8 cellular contexts compared by ENCODE assay signal in the genomic region with DNA sequence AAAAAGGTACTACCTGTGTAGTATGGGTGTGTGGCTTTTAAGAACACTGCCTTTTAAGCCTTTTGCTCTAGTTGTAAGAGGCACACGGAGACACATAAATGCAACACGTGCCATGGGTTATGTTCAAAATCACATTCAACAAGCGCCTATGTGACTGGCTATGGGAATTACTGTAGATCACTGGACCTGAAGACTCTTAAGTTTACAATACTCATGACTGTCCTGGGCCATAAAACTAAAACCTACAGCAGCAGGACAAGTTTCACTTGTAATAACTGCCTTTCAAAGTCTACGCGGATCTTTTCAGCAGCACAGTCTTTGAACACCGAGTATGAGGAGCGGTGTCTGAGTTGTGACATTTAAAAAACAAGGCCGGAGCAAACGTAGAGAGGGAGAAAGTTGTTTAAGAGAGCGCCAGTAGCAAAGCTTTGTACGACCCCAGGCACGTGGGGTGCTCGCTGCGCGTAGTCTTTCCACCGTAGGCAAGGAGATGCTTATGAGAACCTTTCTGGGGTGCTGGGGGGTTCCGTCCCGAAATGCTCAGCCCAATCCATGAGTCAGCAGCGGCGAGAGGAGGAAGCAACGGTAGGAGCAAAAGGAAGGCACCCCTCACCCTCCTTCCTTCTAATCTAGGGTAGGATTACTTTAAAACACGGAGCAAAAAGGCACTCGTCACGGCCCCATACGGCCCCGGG. TPM values are rescaled to one million over a fixed set of nuclear protein-coding genes. Genes with fewer than 3 reads are reported as not detected.
DNase-seq lines count a peak whose midpoint lies in the region; ATAC-seq, FAIRE-seq and TF ChIP-seq lines count a peak whose summit lies in the region.

No MANE protein-coding gene starts in this region.

- POLR2A ChIA-PET in K562 (lab: Yijun Ruan, JAX), result interaction anchor here (0.7 to 1.6 kb wide), 8 partner anchors 13 to 203 kb away, joined by 3 to 4 read pairs (median 3); no protein-coding TSS in a partner anchor

- ATAC-seq in HG03039 (IDR thresholded peaks at IDR 0.05; ENCODE audit: unreplicated experiment) (peak; percentile 7), K562 (peak; percentile 35)

- in situ Hi-C loops in K562 (cut with MboI), result no loop called here

- peak overlapping the region; percentile 92 for H3K4me2 ChIP-seq in K562 (ENCODE audit: insufficient read depth, low read length)

- CTCF ChIA-PET in K562 (lab: Yijun Ruan, JAX; ENCODE audit: low intra/inter-chr PET ratio), result interaction anchor here (0.7 kb wide), 1 partner anchor 62 kb away, joined by 3 read pairs; no protein-coding TSS in a partner anchor

- no peaks in the 10 kb centered on the region; the same call in 1 of the 2 replicates for H4K20me1 ChIP-seq in K562 (replicated peaks; ENCODE audit: control insufficient read depth, insufficient read depth, low read length)

- intact Hi-C loops in K562 (cut with micrococcal nuclease), result loop anchor here (2.0 kb wide), 1 partner anchor 63 kb away; no protein-coding TSS in a partner anchor

- no peak for TF ChIP-seq POLR2A in K562 (conservative IDR thresholded peaks at IDR 0.05)

- TF ChIP-seq RAD21 in K562 (CRISPR knock-in tag; conservative IDR thresholded peaks at IDR 0.05 in 1 of 2, IDR thresholded peaks at IDR 0.05 in 1 of 2), result no peak

- peak overlapping the region; percentile 93 for H2AFZ ChIP-seq in K562 (ENCODE audit: low read depth, low read length)

- H3K27ac ChIP-seq in 22Rv1 (peak overlapping the region; percentile 73), K562 (ENCODE audit: extremely low read depth, low read depth, low read length) (peak overlapping the region; percentile 93)

- no peaks in the 10 kb centered on the region for H3K9me1 ChIP-seq in K562 (ENCODE audit: control insufficient read depth, insufficient read depth, low read length)

- H3K27me3 ChIP-seq in K562 (ENCODE audit: control insufficient read depth in 2 of 2, insufficient read depth in 2 of 2, low read length in 2 of 2), result no peaks in the 10 kb centered on the region

- H3K9ac ChIP-seq in K562 (ENCODE audit: insufficient read depth in 1 of 2, low read depth in 2 of 2, low read length in 2 of 2), result peak overlapping the region; percentile 96 to 97

- FAIRE-seq in K562 (lab: Jason Lieb, UNC), result no peak

- TSS peak; percentile 52 for BruUV-seq in K562 (replicated peaks; lab: Mats Ljungman, UMichigan)

- WGBS in K562 (ENCODE audit: insufficient coverage, low coverage, missing lambda C conversion rate), result under 1% methylated on average over 26 of the region's 26 CpGs

- peaks cover 3 to 9% of the 10 kb centered on the region in 2 experiments; a peak in 3 of 5 replicates for H3K4me1 ChIP-seq in K562 (replicated peaks in 1 of 2; ENCODE audit: control insufficient read depth in 2 of 2, insufficient read depth in 2 of 2, low read length in 2 of 2)

- no peaks in the 10 kb centered on the region for H3K9me3 ChIP-seq in K562 (replicated peaks; ENCODE audit: control insufficient read depth, insufficient read depth, low read depth, low read length)

- H3K4me3 ChIP-seq in GM12865 (ENCODE audit: low read depth, low read length) (peak overlapping the region; percentile 65), K562 (peak overlapping the region; percentile 82)

- peaks cover 35% of the 10 kb centered on the region for H3K36me3 ChIP-seq in K562 (ENCODE audit: control insufficient read depth, insufficient read depth, low read length)

- TF ChIP-seq CTCF in 22Rv1 (IDR thresholded peaks at IDR 0.05) (no peak), GM12865 (IDR thresholded peaks at IDR 0.05; ENCODE audit: insufficient read depth, low read depth, low read length, missing control alignments) (no peak), K562 (IDR thresholded peaks at IDR 0.05 in 2 of 3, conservative IDR thresholded peaks at IDR 0.05 in 1 of 3; ENCODE audit: insufficient read depth in 2 of 3, low read depth in 1 of 3, low read length in 3 of 3) (no peak)

- TF ChIP-seq EP300 in K562 (IDR thresholded peaks at IDR 0.05; ENCODE audit: low read length), result no peak

- DNase-seq in GM12865 (ENCODE audit: low read depth), result peak; percentile 43
- peak; percentile 4 for DNase-seq in SK-N-DZ (ENCODE audit: low spot score)
- DNase-seq in K562 (ENCODE audit: extremely low read depth in 1 of 4, low spot score in 3 of 4), result peak in 2 of 4 experiments; percentile 55 to 60
- peak; percentile 49 for DNase-seq in kidney glomerular epithelial cell (lab: John Stamatoyannopoulos, UW)
- peak; percentile 41 for DNase-seq in stimulated activated CD4-positive, alpha-beta T cell treated with anti-CD3 and anti-CD28 coated beads, Interleukin-4, amount 100 ng/mL, for 24 hours
- no peak for DNase-seq in NCI-H2081 treated with DMSO at 0.1 percent for 48 hours (lab: John Stamatoyannopoulos, UW)

- peaks cover 85% of the 10 kb centered on the region for H3K79me2 ChIP-seq in K562 (ENCODE audit: control insufficient read depth, insufficient read depth, low read length)

TF ChIP-seq in K562, 482 proteins besides CTCF, POLR2A, EP300 and RAD21 (continues in another document):
- TF ChIP-seq ZNF41 (CRISPR knock-in tag; conservative IDR thresholded peaks at IDR 0.05), result no peak
- 0 out of 2 replicates have a peak, but pooled peaks have one; percentile 11 for TF ChIP-seq MAFF (IDR thresholded peaks at IDR 0.05; ENCODE audit: low read length)
- TF ChIP-seq ZNF431 (CRISPR knock-in tag; IDR thresholded peaks at IDR 0.05), result no peak

RNA-seq across cellular contexts. Expression of gene DNAJC2, which starts 0.7 kb away (rescaled TPM):
- 24.1 and 29.6 TPM in 2 replicates for polyA plus RNA-seq in SK-N-DZ (2014; cell fraction: cytosol; rRNA removed)
- 96.6 and 123 TPM in 2 replicates for polyA plus RNA-seq in SK-N-DZ (2014; cell fraction: nucleus; rRNA removed)
- total RNA-seq in K562 (2011; cell fraction: chromatin; rRNA removed; ENCODE audit: low replicate concordance), result 55.1 and 197 TPM in 2 replicates
- 30.4 and 35.0 TPM in 2 replicates for total RNA-seq in K562 (2011; cell fraction: nucleolus; rRNA removed)
- 55.2 and 90.0 TPM in 2 replicates for total RNA-seq in K562 (2011; cell fraction: nucleoplasm; rRNA removed)
- total RNA-seq in K562 (2014; rRNA removed) (62.5 and 64.6 TPM in 2 replicates), K562 (2014; rRNA removed; fragmentation: Illumina TruSeq; extraction: Trizol) (134 and 141 TPM in 2 replicates), K562 (2015; rRNA removed; fragmentation: Illumina TruSeq; extraction: Trizol) (142 and 152 TPM in 2 replicates), K562 (2021) (82.9 and 92.1 TPM in 2 replicates)
- polyA plus RNA-seq in K562 (2011; rRNA removed) (65.2 and 86.9 TPM in 2 replicates), K562 (2014; fragmentation: Illumina TruSeq; extraction: Trizol) (121 and 157 TPM in 2 replicates), K562 (2014; fragmentation: Nextera tagmentation; extraction: Ambion mirVana) (10 to 100 TPM; 40.2 to 40.4 TPM), K562 (2014; rRNA removed) (97.3 and 118 TPM in 2 replicates)
- polyA plus RNA-seq in K562 (2011; cell fraction: cytosol; rRNA removed), result 11.7 and 12.3 TPM in 2 replicates
- 93.5 and 113 TPM in 2 replicates for polyA plus RNA-seq in K562 (2011; cell fraction: nucleus; rRNA removed)
- 49.1 and 68.8 TPM in 2 replicates for polyA plus RNA-seq in K562 (2012)
- 52.3 and 65.5 TPM in 2 replicates for polyA minus RNA-seq in K562 (2011; rRNA and poly(A)+ RNA removed)
- polyA minus RNA-seq in K562 (2011; cell fraction: cytosol; rRNA and poly(A)+ RNA removed), result 13.1 and 15.6 TPM in 2 replicates
- polyA minus RNA-seq in K562 (2011; cell fraction: nucleus; rRNA and poly(A)+ RNA removed), result 42.9 and 53.8 TPM in 2 replicates

RNA-seq across cellular contexts. Expression of gene PSMC2, which starts 3.5 kb away (rescaled TPM):
- polyA plus RNA-seq in SK-N-DZ (2014; cell fraction: cytosol; rRNA removed), result 307 and 316 TPM in 2 replicates
- 204 and 245 TPM in 2 replicates for polyA plus RNA-seq in SK-N-DZ (2014; cell fraction: nucleus; rRNA removed)
- 67.8 and 126 TPM in 2 replicates for total RNA-seq in K562 (2011; cell fraction: chromatin; rRNA removed; ENCODE audit: low replicate concordance)
- total RNA-seq in K562 (2011; cell fraction: nucleolus; rRNA removed), result 33.0 and 45.1 TPM in 2 replicates
- total RNA-seq in K562 (2011; cell fraction: nucleoplasm; rRNA removed), result 84.2 and 96.5 TPM in 2 replicates
- 300 and 362 TPM in 2 replicates for total RNA-seq in K562 (2014; rRNA removed)
- total RNA-seq in K562 (2014; rRNA removed; fragmentation: Illumina TruSeq; extraction: Trizol), result 511 and 556 TPM in 2 replicates
- total RNA-seq in K562 (2015; rRNA removed; fragmentation: Illumina TruSeq; extraction: Trizol), result 468 and 484 TPM in 2 replicates
- total RNA-seq in K562 (2021), result 316 and 323 TPM in 2 replicates
- polyA plus RNA-seq in K562 (2011; rRNA removed), result 247 and 465 TPM in 2 replicates
- polyA plus RNA-seq in K562 (2011; cell fraction: cytosol; rRNA removed), result 128 and 155 TPM in 2 replicates
- polyA plus RNA-seq in K562 (2011; cell fraction: nucleus; rRNA removed), result 85.4 and 98.2 TPM in 2 replicates
- 290 and 472 TPM in 2 replicates for polyA plus RNA-seq in K562 (2012)
- polyA plus RNA-seq in K562 (2014; fragmentation: Illumina TruSeq; extraction: Trizol), result 509 and 567 TPM in 2 replicates
- 1,000 to 10,000 TPM in 1 of 2 experiments, 100 to 1,000 TPM in 1; 861 to 1,105 TPM for polyA plus RNA-seq in K562 (2014; fragmentation: Nextera tagmentation; extraction: Ambion mirVana)
- polyA plus RNA-seq in K562 (2014; rRNA removed), result 383 and 534 TPM in 2 replicates
- polyA minus RNA-seq in K562 (2011; rRNA and poly(A)+ RNA removed), result 274 and 443 TPM in 2 replicates
- polyA minus RNA-seq in K562 (2011; cell fraction: cytosol; rRNA and poly(A)+ RNA removed), result 58.8 and 124 TPM in 2 replicates
- 18.4 and 35.9 TPM in 2 replicates for polyA minus RNA-seq in K562 (2011; cell fraction: nucleus; rRNA and poly(A)+ RNA removed)

RNA-seq across cellular contexts. Expression of gene PMPCB, which starts 46.7 kb away (rescaled TPM):
- 162 and 166 TPM in 2 replicates for polyA plus RNA-seq in SK-N-DZ (2014; cell fraction: cytosol; rRNA removed)
- 184 and 214 TPM in 2 replicates for polyA plus RNA-seq in SK-N-DZ (2014; cell fraction: nucleus; rRNA removed)
- 64.6 and 120 TPM in 2 replicates for total RNA-seq in K562 (2011; cell fraction: chromatin; rRNA removed; ENCODE audit: low replicate concordance)
- 41.2 and 44.6 TPM in 2 replicates for total RNA-seq in K562 (2011; cell fraction: nucleolus; rRNA removed)
- total RNA-seq in K562 (2011; cell fraction: nucleoplasm; rRNA removed), result 67.7 and 74.3 TPM in 2 replicates
- total RNA-seq in K562 (2014; rRNA removed) (58.6 and 61.2 TPM in 2 replicates), K562 (2014; rRNA removed; fragmentation: Illumina TruSeq; extraction: Trizol) (105 and 120 TPM in 2 replicates), K562 (2015; rRNA removed; fragmentation: Illumina TruSeq; extraction: Trizol) (84.4 and 92.9 TPM in 2 replicates), K562 (2021) (85.7 and 92.1 TPM in 2 replicates)
- polyA plus RNA-seq in K562 (2011; rRNA removed) (120 and 179 TPM in 2 replicates), K562 (2014; fragmentation: Illumina TruSeq; extraction: Trizol) (96.8 and 116 TPM in 2 replicates), K562 (2014; fragmentation: Nextera tagmentation; extraction: Ambion mirVana) (100 to 1,000 TPM; 169 to 209 TPM), K562 (2014; rRNA removed) (90.0 and 108 TPM in 2 replicates)
- polyA plus RNA-seq in K562 (2011; cell fraction: cytosol; rRNA removed), result 46.2 and 77.3 TPM in 2 replicates
- polyA plus RNA-seq in K562 (2011; cell fraction: nucleus; rRNA removed), result 143 and 238 TPM in 2 replicates
- polyA plus RNA-seq in K562 (2012), result 104 and 147 TPM in 2 replicates
- 60.2 and 77.9 TPM in 2 replicates for polyA minus RNA-seq in K562 (2011; rRNA and poly(A)+ RNA removed)
- 19.1 and 40.1 TPM in 2 replicates for polyA minus RNA-seq in K562 (2011; cell fraction: cytosol; rRNA and poly(A)+ RNA removed)
- 22.1 and 32.7 TPM in 2 replicates for polyA minus RNA-seq in K562 (2011; cell fraction: nucleus; rRNA and poly(A)+ RNA removed)
